8 cellular contexts compared by ENCODE assay signal in genomic region chr5:62093981-62094380, GRCh38.
A peak's percentile ranks its signal among the peaks of the same experiment; 100 is the strongest.
DNase-seq lines count a peak whose midpoint lies in the region; ATAC-seq and TF ChIP-seq lines count a peak whose summit lies in the region.

No MANE protein-coding gene starts in this region.

- no peaks in the 10 kb centered on the region for H3K9me3 ChIP-seq in CD4-positive, CD25-positive, alpha-beta regulatory T cell (ENCODE audit: control insufficient read depth in 2 of 2, low read length in 2 of 2)
- H3K9me3 ChIP-seq in prostate gland = no peaks in the 10 kb centered on the region

- peaks cover 0 to 4% (median 0%) of the 10 kb centered on the region in 4 donors for H3K4me1 Mint-ChIP-seq in CD4-positive, CD25-positive, alpha-beta regulatory T cell
- peaks cover 11 to 15% (median 15%) of the 10 kb centered on the region in 3 donors for H3K4me1 Mint-ChIP-seq in T-cell

- H3K36me3 ChIP-seq in CD4-positive, CD25-positive, alpha-beta regulatory T cell (ENCODE audit: control insufficient read depth, insufficient read depth, low read length) = no peaks in the 10 kb centered on the region
- H3K36me3 ChIP-seq in KMS-11 (ENCODE audit: insufficient read depth) = no peaks in the 10 kb centered on the region
- H3K36me3 ChIP-seq in prostate gland = no peaks in the 10 kb centered on the region

- 1% methylated on average over 3 of the region's 3 CpGs for WGBS in prostate gland

- H3K27me3 ChIP-seq in CD4-positive, CD25-positive, alpha-beta regulatory T cell (ENCODE audit: control insufficient read depth, insufficient read depth, low read length) = no peaks in the 10 kb centered on the region
- H3K27me3 ChIP-seq in KMS-11 (ENCODE audit: insufficient read depth, low read depth) = no peaks in the 10 kb centered on the region
- no peaks in the 10 kb centered on the region for H3K27me3 ChIP-seq in prostate gland (replicated peaks; ENCODE audit: insufficient read depth)

- peak overlapping the region in 2 of 4 donors; percentile 44 to 47 for H3K4me3 Mint-ChIP-seq in CD4-positive, CD25-positive, alpha-beta regulatory T cell
- peak overlapping the region; percentile 35 to 60 (median 49) for H3K4me3 Mint-ChIP-seq in T-cell

- no peak for TF ChIP-seq POLR2A in prostate gland (IDR thresholded peaks at IDR 0.05)

- no peak overlapping the region for H3K27ac Mint-ChIP-seq in CD4-positive, CD25-positive, alpha-beta regulatory T cell
- no peak overlapping the region for H3K27ac Mint-ChIP-seq in T-cell

- peak overlapping the region; percentile 70 for H2AFZ ChIP-seq in KMS-11 (ENCODE audit: low read depth)

- no peaks in the 10 kb centered on the region for H3K4me1 ChIP-seq in CD4-positive, CD25-positive, alpha-beta regulatory T cell (ENCODE audit: control insufficient read depth, insufficient read depth, low read length, poor library complexity, severe bottlenecking)
- H3K4me1 ChIP-seq in KMS-11 (ENCODE audit: low read depth, poor library complexity, severe bottlenecking) (peaks cover 13% of the 10 kb centered on the region), prostate gland (replicated peaks) (no peaks in the 10 kb centered on the region)

- TF ChIP-seq CTCF in KMS-11 (conservative IDR thresholded peaks at IDR 0.05; ENCODE audit: low read depth, low read length) (no peak), prostate gland (IDR thresholded peaks at IDR 0.05) (no peak)

- intact Hi-C loops in prostate gland (cut with DNase I) = no loop called here

- DNase-seq in CD4-positive, CD25-positive, alpha-beta regulatory T cell = no peak
- DNase-seq in T-cell = no peak
- DNase-seq in inferior parietal cortex (ENCODE audit: extremely low spot score) = peak; percentile 60
- no peak for DNase-seq in prostate gland (ENCODE audit: low spot score)
- no peak for DNase-seq in mesenteric fat pad (ENCODE audit: low spot score)

- H3K36me3 Mint-ChIP-seq in CD4-positive, CD25-positive, alpha-beta regulatory T cell = no peaks in the 10 kb centered on the region
- H3K36me3 Mint-ChIP-seq in T-cell = no peaks in the 10 kb centered on the region

- POLR2A ChIA-PET in T-cell (lab: Charles Lee) = no interaction called here

- peak overlapping the region; percentile 75 for H3K4me2 ChIP-seq in KMS-11

- H3K9me3 Mint-ChIP-seq in CD4-positive, CD25-positive, alpha-beta regulatory T cell = peaks cover 0 to 8% (median 0%) of the 10 kb centered on the region in 7 donors
- H3K9me3 Mint-ChIP-seq in T-cell = peaks cover 0 to 1% (median 0%) of the 10 kb centered on the region in 3 donors

- no peaks in the 10 kb centered on the region for H4K20me1 ChIP-seq in KMS-11 (ENCODE audit: insufficient read depth)

- ATAC-seq in CD4-positive, CD25-positive, alpha-beta regulatory T cell (ENCODE audit: low read depth in 2 of 2) = no peak
- no peak for ATAC-seq in T-cell (replicated peaks in 1 of 4)
- ATAC-seq in HG02798 (IDR thresholded peaks at IDR 0.05; ENCODE audit: poor library complexity, unreplicated experiment) = no peak
- no peak for ATAC-seq in HG02763 (IDR thresholded peaks at IDR 0.05; ENCODE audit: unreplicated experiment)

- peak overlapping the region; percentile 34 for H3K4me3 ChIP-seq in CD4-positive, CD25-positive, alpha-beta regulatory T cell (ENCODE audit: low read depth, low read length)
- H3K4me3 ChIP-seq in KMS-11 (IDR thresholded peaks at IDR 0.05; ENCODE audit: insufficient read depth, low read depth, low read length) (no peak overlapping the region), prostate gland (no peak overlapping the region)

- H3K27ac ChIP-seq in CD4-positive, CD25-positive, alpha-beta regulatory T cell (ENCODE audit: insufficient read depth, low read length, poor library complexity, severe bottlenecking) = no peak overlapping the region
- H3K27ac ChIP-seq in KMS-11 = no peak overlapping the region
- H3K27ac ChIP-seq in prostate gland = no peak overlapping the region

- H3K27me3 Mint-ChIP-seq in CD4-positive, CD25-positive, alpha-beta regulatory T cell = no peaks in the 10 kb centered on the region
- H3K27me3 Mint-ChIP-seq in T-cell = peaks cover 1 to 12% of the 10 kb centered on the region in 2 donors

- H3K79me2 ChIP-seq in KMS-11 (ENCODE audit: insufficient read depth, low read depth) = no peaks in the 10 kb centered on the region

- H3K9ac ChIP-seq in KMS-11 = peak overlapping the region; percentile 24; the same call in 1 of the 2 replicates

- CTCF ChIA-PET in T-cell (lab: Charles Lee) = no interaction called here
